In the genomic region with DNA sequence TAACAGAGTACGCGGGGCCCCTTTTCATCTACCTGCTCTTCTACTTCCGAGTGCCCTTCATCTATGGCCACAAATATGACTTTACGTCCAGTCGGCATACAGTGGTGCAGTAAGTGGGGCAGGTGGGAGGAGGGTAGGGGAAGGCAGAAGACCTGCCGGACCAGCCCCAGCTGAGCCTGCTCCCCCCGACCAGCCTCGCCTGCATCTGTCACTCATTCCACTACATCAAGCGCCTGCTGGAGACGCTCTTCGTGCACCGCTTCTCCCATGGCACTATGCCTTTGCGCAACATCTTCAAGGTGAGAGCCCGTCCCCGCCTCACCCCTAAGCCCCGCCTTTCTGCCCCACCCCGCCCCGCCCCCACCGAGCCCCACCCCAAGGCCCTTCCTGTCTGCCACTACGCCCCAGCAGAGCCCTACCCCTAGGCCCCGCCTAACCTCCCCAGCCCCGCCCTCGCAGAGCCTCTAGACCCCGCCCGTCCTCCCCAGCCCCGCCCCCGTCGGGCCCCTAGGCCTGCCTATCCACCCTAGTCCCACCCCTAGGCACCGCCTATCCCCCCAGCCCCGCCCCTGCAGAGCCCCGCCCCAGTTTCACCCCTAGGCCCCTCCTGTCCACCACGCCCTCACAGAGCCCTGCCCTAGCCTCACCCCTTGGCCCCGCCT, we compare ENCODE assay signal across 9 cellular contexts. TPM values are rescaled to one million over a fixed set of nuclear protein-coding genes. Genes with fewer than 3 reads are reported as not detected.
A peak's percentile ranks its signal among the peaks of the same experiment; 100 is the strongest.
DNase-seq lines count a peak whose midpoint lies in the region; ATAC-seq and TF ChIP-seq lines count a peak whose summit lies in the region.
"Had no signal": no experiment of that assay in that cellular context is flagged by ENCODE, and none has a peak within 500 bp of the region (broad histone marks: within the 10 kb centered on the region; RNA-seq: fewer than 3 reads in every experiment).

No MANE protein-coding gene starts in this region.

- no peak overlapping the region for H2AFZ ChIP-seq in GM23248

- DNase-seq in GM23248: peak; percentile 38
- DNase-seq in activated CD4-positive, alpha-beta T cell treated with anti-CD3 and anti-CD28 coated beads, Interleukin-2, amount 10 ng/mL, durations not matched to agents 24 days and 14 days: peak; percentile 75
- peak; percentile 52 for DNase-seq in left ventricle myocardium superior
- DNase-seq in stimulated activated naive CD4-positive, alpha-beta T cell treated with Interleukin-2 at 50 U/mL for 16 hours (lab: John Stamatoyannopoulos, UW): peak; percentile 19
- DNase-seq in esophagus muscularis mucosa (ENCODE audit: extremely low spot score): no peak
- no peak for DNase-seq in NCI-H446 treated with DMSO at 0.1 percent for 48 hours (lab: John Stamatoyannopoulos, UW)

- ATAC-seq in left ventricle myocardium superior: peak; percentile 2
- no peak for ATAC-seq in HG03378 (IDR thresholded peaks at IDR 0.05; ENCODE audit: unreplicated experiment)

- H3K9me2 ChIP-seq in GM23248 (ENCODE audit: insufficient read depth): no peaks in the 10 kb centered on the region

- no peaks in the 10 kb centered on the region for H3K27me3 Mint-ChIP-seq in activated CD4-positive, alpha-beta T cell treated with anti-CD3 and anti-CD28 coated beads, Interleukin-2, amount 10 ng/mL, durations not matched to agents 24 days and 14 days

- TF ChIP-seq POLR2A in esophagus muscularis mucosa (IDR thresholded peaks at IDR 0.05; ENCODE audit: low read depth): no peak

- WGBS in GM23248 (ENCODE audit: low coverage in 1 of 2, low lambda C conversion rate in 2 of 2, missing lambda C conversion rate in 2 of 2), 2 experiments: 72 to 97% methylated on average over 6 to 33 of the region's 33 CpGs
- WGBS in esophagus muscularis mucosa: 74% methylated on average over 20 of the region's 33 CpGs

- in situ Hi-C loops in GM23248 (cut with MboI): no loop called here

- H3K4me1 ChIP-seq in GM23248 (ENCODE audit: insufficient read depth) (no peaks in the 10 kb centered on the region), esophagus muscularis mucosa (peaks cover 28 to 41% (median 39%) of the 10 kb centered on the region in 4 donors)

- no peaks in the 10 kb centered on the region for H3K36me3 ChIP-seq in GM23248 (ENCODE audit: low read depth)
- H3K36me3 ChIP-seq in esophagus muscularis mucosa: peaks cover 8 to 53% (median 46%) of the 10 kb centered on the region in 4 donors

- no peaks in the 10 kb centered on the region for H3K9me3 Mint-ChIP-seq in activated CD4-positive, alpha-beta T cell treated with anti-CD3 and anti-CD28 coated beads, Interleukin-2, amount 10 ng/mL, durations not matched to agents 24 days and 14 days

- peak overlapping the region; percentile 32; the same call in 1 of the 2 replicates for H3K27ac ChIP-seq in 22Rv1
- no peak overlapping the region for H3K27ac ChIP-seq in GM23248
- H3K27ac ChIP-seq in esophagus muscularis mucosa (replicated peaks in 1 of 4): no peak overlapping the region
- H3K27ac ChIP-seq: VCaP had no signal

- H3K27ac Mint-ChIP-seq in activated CD4-positive, alpha-beta T cell treated with anti-CD3 and anti-CD28 coated beads, Interleukin-2, amount 10 ng/mL, durations not matched to agents 24 days and 14 days: no peak overlapping the region

- no peak overlapping the region for H3K9ac ChIP-seq in GM23248

- peaks cover 11% of the 10 kb centered on the region for H3K4me1 Mint-ChIP-seq in activated CD4-positive, alpha-beta T cell treated with anti-CD3 and anti-CD28 coated beads, Interleukin-2, amount 10 ng/mL, durations not matched to agents 24 days and 14 days

- TF ChIP-seq CTCF in 22Rv1 (IDR thresholded peaks at IDR 0.05) (no peak), esophagus muscularis mucosa (IDR thresholded peaks at IDR 0.05) (no peak)

- H3K4me3 ChIP-seq in GM23248 (no peak overlapping the region), esophagus muscularis mucosa (no peak overlapping the region)

- H3K9me3 ChIP-seq in GM23248 (ENCODE audit: low read depth): no peaks in the 10 kb centered on the region
- no peaks in the 10 kb centered on the region for H3K9me3 ChIP-seq in esophagus muscularis mucosa

- H3F3A ChIP-seq in GM23248 (ENCODE audit: insufficient read depth): no peaks in the 10 kb centered on the region

- H4K20me1 ChIP-seq in GM23248 (ENCODE audit: insufficient read depth): no peaks in the 10 kb centered on the region

- no peak for TF ChIP-seq EP300 in esophagus muscularis mucosa (IDR thresholded peaks at IDR 0.05)

- peaks cover 12% of the 10 kb centered on the region for H3K79me2 ChIP-seq in GM23248 (ENCODE audit: insufficient read depth)

- no peak overlapping the region for H3K4me2 ChIP-seq in GM23248 (ENCODE audit: unreplicated experiment)

- H3K4me3 Mint-ChIP-seq in activated CD4-positive, alpha-beta T cell treated with anti-CD3 and anti-CD28 coated beads, Interleukin-2, amount 10 ng/mL, durations not matched to agents 24 days and 14 days: no peak overlapping the region

- intact Hi-C loops in activated CD4-positive, alpha-beta T cell treated with anti-CD3 and anti-CD28 coated beads, Interleukin-2, amount 10 ng/mL, durations not matched to agents 24 days and 14 days (cut with micrococcal nuclease): no loop called here
- intact Hi-C loops in left ventricle myocardium superior (cut with micrococcal nuclease): no loop called here
- intact Hi-C loops in esophagus muscularis mucosa (cut with DNase I): no loop called here

- H3K27me3 ChIP-seq in GM23248 (replicated peaks; ENCODE audit: insufficient read depth): no peaks in the 10 kb centered on the region
- no peaks in the 10 kb centered on the region for H3K27me3 ChIP-seq in esophagus muscularis mucosa

- peaks cover 23% of the 10 kb centered on the region for H3K36me3 Mint-ChIP-seq in activated CD4-positive, alpha-beta T cell treated with anti-CD3 and anti-CD28 coated beads, Interleukin-2, amount 10 ng/mL, durations not matched to agents 24 days and 14 days (ENCODE audit: low read depth)

RNA-seq across cellular contexts. Expression of gene NDUFB7, which starts 7.7 kb away (rescaled TPM):
- total RNA-seq in GM23248 (2014; rRNA removed; shearing (Covaris generic)): 186 and 244 TPM in 2 replicates
- 316 and 336 TPM in 2 replicates for polyA plus RNA-seq in GM23248 (2016; fragmentation: Nextera tagmentation; extraction: Ambion mirVana)
- 129 and 132 TPM in 2 replicates for total RNA-seq in activated CD4-positive, alpha-beta T cell treated with anti-CD3 and anti-CD28 coated beads, Interleukin-2, amount 10 ng/mL, durations not matched to agents 24 days and 14 days
- total RNA-seq in left ventricle myocardium superior (546 TPM), esophagus muscularis mucosa (100 to 1,000 TPM; 297 to 522 (median 319) TPM)

RNA-seq across cellular contexts. Expression of gene CLEC17A, which starts 18.8 kb away (rescaled TPM):
- not detected in 2 replicates for total RNA-seq in GM23248 (2014; rRNA removed; shearing (Covaris generic))
- polyA plus RNA-seq in GM23248 (2016; fragmentation: Nextera tagmentation; extraction: Ambion mirVana): not detected in 2 replicates
- not detected in 2 replicates for total RNA-seq in activated CD4-positive, alpha-beta T cell treated with anti-CD3 and anti-CD28 coated beads, Interleukin-2, amount 10 ng/mL, durations not matched to agents 24 days and 14 days
- not detected for total RNA-seq in left ventricle myocardium superior
- not detected for total RNA-seq in esophagus muscularis mucosa

RNA-seq across cellular contexts. Expression of gene TECR, which starts 34.7 kb away (rescaled TPM):
- total RNA-seq in GM23248 (2014; rRNA removed; shearing (Covaris generic)): 38.8 and 40.1 TPM in 2 replicates
- 129 and 132 TPM in 2 replicates for polyA plus RNA-seq in GM23248 (2016; fragmentation: Nextera tagmentation; extraction: Ambion mirVana)
- 108 and 119 TPM in 2 replicates for total RNA-seq in activated CD4-positive, alpha-beta T cell treated with anti-CD3 and anti-CD28 coated beads, Interleukin-2, amount 10 ng/mL, durations not matched to agents 24 days and 14 days
- total RNA-seq in left ventricle myocardium superior: 86.4 TPM
- total RNA-seq in esophagus muscularis mucosa: 10 to 100 TPM; 18.7 to 32.7 (median 25.7) TPM

RNA-seq across cellular contexts. Expression of gene DNAJB1, which starts 45.9 kb away (rescaled TPM):
- total RNA-seq in GM23248 (2014; rRNA removed; shearing (Covaris generic)): 82.5 and 101 TPM in 2 replicates
- 124 and 127 TPM in 2 replicates for polyA plus RNA-seq in GM23248 (2016; fragmentation: Nextera tagmentation; extraction: Ambion mirVana)
- total RNA-seq in activated CD4-positive, alpha-beta T cell treated with anti-CD3 and anti-CD28 coated beads, Interleukin-2, amount 10 ng/mL, durations not matched to agents 24 days and 14 days: 117 and 126 TPM in 2 replicates
- total RNA-seq in left ventricle myocardium superior (47.9 TPM), esophagus muscularis mucosa (100 to 1,000 TPM in 1 of 4 donors, 10 to 100 TPM in 3; 50.3 to 102 (median 86.3) TPM)

Comparison
In these comparisons a context has a peak if more than half of its experiments do, and no peak if none do; other contexts are left out.
1. DNase-seq: peak in GM23248 (single experiment), activated CD4-positive, alpha-beta T cell treated with anti-CD3 and anti-CD28 coated beads, Interleukin-2, amount 10 ng/mL, durations not matched to agents 24 days and 14 days (single experiment), left ventricle myocardium superior (single experiment) and stimulated activated naive CD4-positive, alpha-beta T cell treated with Interleukin-2 at 50 U/mL for 16 hours (single experiment); none in esophagus muscularis mucosa (single experiment) and NCI-H446 treated with DMSO at 0.1 percent for 48 hours (single experiment).